ENCODE assay signal across 8 cellular contexts in genomic region chr1:23167353-23168078, GRCh38. TPM values are rescaled to one million over a fixed set of nuclear protein-coding genes. Genes with fewer than 3 reads are reported as not detected.
DNase-seq lines count a peak whose midpoint lies in the region; ATAC-seq, FAIRE-seq and TF ChIP-seq lines count a peak whose summit lies in the region.

No MANE protein-coding gene starts in this region.

- H3K4me1 ChIP-seq in endothelial cell of umbilical vein (ENCODE audit: control insufficient read depth, extremely low read depth, insufficient read depth, low read length) (peaks cover 33% of the 10 kb centered on the region), mucosa of descending colon (ENCODE audit: low read depth) (peaks cover 36% of the 10 kb centered on the region), thoracic aorta (ENCODE audit: control insufficient read depth in 1 of 2, low read depth in 2 of 2) (peaks cover 26 to 43% of the 10 kb centered on the region in 2 donors)

- TSS peak; percentile 25 for BruUV-seq in endothelial cell of umbilical vein (replicated peaks; lab: Mats Ljungman, UMichigan)

- H3K9me1 ChIP-seq in endothelial cell of umbilical vein (replicated peaks; ENCODE audit: control insufficient read depth, extremely low read depth, insufficient read depth, low read length), result no peaks in the 10 kb centered on the region

- H3K9me3 ChIP-seq in endothelial cell of umbilical vein (replicated peaks; ENCODE audit: control insufficient read depth, insufficient read depth, low read length) (no peaks in the 10 kb centered on the region), mucosa of descending colon (no peaks in the 10 kb centered on the region), thoracic aorta (no peaks in the 10 kb centered on the region)

- peak overlapping the region; percentile 71 for H3K9ac ChIP-seq in endothelial cell of umbilical vein (replicated peaks; ENCODE audit: extremely low read depth, insufficient read depth, low read length)

- CTCF ChIA-PET in endothelial cell of umbilical vein (lab: Charles Lee), result interaction anchor here (2.8 to 13.1 kb wide), 4 partner anchors 12 to 73 kb away, joined by 11 to 129 read pairs (median 59); no protein-coding TSS in a partner anchor

- ATAC-seq in mucosa of descending colon, result peak; percentile 51
- ATAC-seq in thoracic aorta (ENCODE audit: insufficient number of reproducible peaks, low FRiP score, low read depth), result no peak

- H3K4me3 ChIP-seq in endothelial cell of umbilical vein (replicated peaks in 1 of 3; ENCODE audit: insufficient read depth in 1 of 3, low read depth in 1 of 3, low read length in 3 of 3) (peak overlapping the region; percentile 84 to 95 (median 93)), mucosa of descending colon (peak overlapping the region; percentile 65), thoracic aorta (peak overlapping the region; percentile 97)

- H3K27ac ChIP-seq in endothelial cell of umbilical vein (ENCODE audit: insufficient read depth, low read depth, low read length) (peak overlapping the region; percentile 59), thoracic aorta (peak overlapping the region; percentile 79 to 82)

- H3K79me2 ChIP-seq in endothelial cell of umbilical vein (ENCODE audit: control insufficient read depth, insufficient read depth, low read length), result peaks cover 57% of the 10 kb centered on the region

- no peak overlapping the region for H2AFZ ChIP-seq in endothelial cell of umbilical vein (ENCODE audit: low read depth, low read length)

- H3K36me3 ChIP-seq in endothelial cell of umbilical vein (ENCODE audit: control insufficient read depth in 2 of 2, extremely low read depth in 1 of 2, insufficient read depth in 2 of 2, low read length in 2 of 2) (no peaks in the 10 kb centered on the region), mucosa of descending colon (ENCODE audit: low read depth) (no peaks in the 10 kb centered on the region), thoracic aorta (no peaks in the 10 kb centered on the region)

- DNase-seq in NCI-H2227 (lab: John Stamatoyannopoulos, UW; ENCODE audit: unreplicated experiment) (peak; percentile 52), NCI-H2227 treated with DMSO at 0.1 percent for 48 hours (lab: John Stamatoyannopoulos, UW) (no peak), NAMALWA (ENCODE audit: low spot score) (peak; percentile 71), activated T-cell treated with anti-CD3 and anti-CD28 coated beads for 24 hours (ENCODE audit: low read depth) (peak; percentile 23), endothelial cell of umbilical vein (ENCODE audit: low read depth, low spot score) (peak; percentile 48), mucosa of descending colon (peak; percentile 63 to 78 (median 69)), thoracic aorta (ENCODE audit: low spot score) (no peak), globus pallidus (ENCODE audit: low spot score) (no peak)

- TF ChIP-seq CTCF in endothelial cell of umbilical vein (IDR thresholded peaks at IDR 0.05; ENCODE audit: extremely low read depth in 1 of 2, insufficient read depth in 1 of 2, low read depth in 1 of 2, low read length in 2 of 2) (no peak), mucosa of descending colon (IDR thresholded peaks at IDR 0.05) (no peak), thoracic aorta (IDR thresholded peaks at IDR 0.05) (no peak)

- intact Hi-C loops in endothelial cell of umbilical vein (cut with micrococcal nuclease), result loop anchor here (1.0 to 2.0 kb wide), 6 partner anchors 10 to 317 kb away; partner anchors contain the start of gene ASAP3
- intact Hi-C loops in mucosa of descending colon (cut with DNase I, micrococcal nuclease), result loop anchor here in 1 of 2 donors (5.0 kb wide), 1 partner anchor 65 kb away; no protein-coding TSS in a partner anchor

- H3K27me3 ChIP-seq in endothelial cell of umbilical vein (ENCODE audit: control insufficient read depth in 2 of 2, insufficient read depth in 2 of 2, low read length in 2 of 2), result no peaks in the 10 kb centered on the region
- no peaks in the 10 kb centered on the region for H3K27me3 ChIP-seq in thoracic aorta (replicated peaks; ENCODE audit: insufficient read depth)

- peaks cover 13% of the 10 kb centered on the region for H4K20me1 ChIP-seq in endothelial cell of umbilical vein (replicated peaks; ENCODE audit: control insufficient read depth, extremely low read depth, insufficient read depth, low read length)

- TF ChIP-seq POLR2A in endothelial cell of umbilical vein (IDR thresholded peaks at IDR 0.05; ENCODE audit: low read depth, low read length), result peak; percentile 51

- FAIRE-seq in endothelial cell of umbilical vein (lab: Jason Lieb, UNC), result peak; percentile 38

- POLR2A ChIA-PET in endothelial cell of umbilical vein (lab: Charles Lee), result interaction anchor here (0.7 to 3.6 kb wide), 7 partner anchors 9 to 69 kb away, joined by 3 to 13 read pairs (median 6); no protein-coding TSS in a partner anchor

- H3K4me2 ChIP-seq in endothelial cell of umbilical vein (ENCODE audit: insufficient read depth, low read length), result peak overlapping the region; percentile 73

- dilution Hi-C loops in endothelial cell of umbilical vein (cut with MboI; ENCODE audit: extremely low pct_ligation_motif_present, low sequenced_read_pairs), result no loop called here

TF ChIP-seq in endothelial cell of umbilical vein, 7 proteins besides CTCF, POLR2A, EP300 and RAD21:
- TF ChIP-seq EZH2 (IDR thresholded peaks at IDR 0.05; ENCODE audit: borderline replicate concordance, low read depth, low read length, severe bottlenecking) (no peak), MYC (IDR thresholded peaks at IDR 0.05; ENCODE audit: low read depth, low read length) (no peak), MAX (IDR thresholded peaks at IDR 0.05; ENCODE audit: insufficient read depth, insufficient read length) (no peak), FOS (IDR thresholded peaks at IDR 0.05; ENCODE audit: borderline replicate concordance, insufficient read depth, low read length) (no peak), POLR2AphosphoS5 (IDR thresholded peaks at IDR 0.05; ENCODE audit: insufficient read depth, low read depth, low read length) (peak; percentile 32), GATA2 (IDR thresholded peaks at IDR 0.05; ENCODE audit: insufficient read depth, insufficient read length, low read depth, low read length) (no peak), JUN (IDR thresholded peaks at IDR 0.05; ENCODE audit: borderline replicate concordance, insufficient read depth, insufficient read length, low read depth) (no peak)

RNA-seq across cellular contexts. Expression of gene LUZP1, which starts 1.1 kb away (rescaled TPM):
- 82.4 and 92.3 TPM in 2 replicates for total RNA-seq in endothelial cell of umbilical vein
- 24.0 and 26.3 TPM in 2 replicates for polyA plus RNA-seq in endothelial cell of umbilical vein
- 27.7 and 27.9 TPM in 2 replicates for polyA plus RNA-seq in endothelial cell of umbilical vein (2011; cell fraction: cytosol; rRNA removed)
- polyA plus RNA-seq in endothelial cell of umbilical vein (2011; cell fraction: nucleus; rRNA removed), result 51.3 and 61.7 TPM in 2 replicates
- 48.4 and 60.7 TPM in 2 replicates for polyA plus RNA-seq in endothelial cell of umbilical vein (2012)
- polyA minus RNA-seq in endothelial cell of umbilical vein, result 84.2 and 92.3 TPM in 2 replicates
- 12.7 TPM for polyA minus RNA-seq in endothelial cell of umbilical vein (2011; cell fraction: cytosol; rRNA and poly(A)+ RNA removed)
- polyA minus RNA-seq in endothelial cell of umbilical vein (2011; cell fraction: nucleus; rRNA and poly(A)+ RNA removed), result 58.7 and 84.7 TPM in 2 replicates
- 10 to 100 TPM; 48.4 to 57.7 (median 52.0) TPM for total RNA-seq in mucosa of descending colon
- 10 to 100 TPM; 17.9 to 38.4 TPM for total RNA-seq in thoracic aorta

RNA-seq across cellular contexts. Expression of gene HTR1D, which starts 49.8 kb away (rescaled TPM):
- total RNA-seq in endothelial cell of umbilical vein (1.5 and 2.2 TPM in 2 replicates), mucosa of descending colon (under 1 TPM in 1 of 3 donors, not detected in 2; 0.47 TPM), thoracic aorta (not detected)
- polyA plus RNA-seq in endothelial cell of umbilical vein, result 1.9 TPM in 2 replicates
- 1.8 TPM in 2 replicates for polyA plus RNA-seq in endothelial cell of umbilical vein (2011; cell fraction: cytosol; rRNA removed)
- polyA plus RNA-seq in endothelial cell of umbilical vein (2011; cell fraction: nucleus; rRNA removed), result 0.91 and 0.98 TPM in 2 replicates
- polyA plus RNA-seq in endothelial cell of umbilical vein (2012), result 4.3 and 5.4 TPM in 2 replicates
- 0.93 and 1.6 TPM in 2 replicates for polyA minus RNA-seq in endothelial cell of umbilical vein
- 3.3 TPM for polyA minus RNA-seq in endothelial cell of umbilical vein (2011; cell fraction: cytosol; rRNA and poly(A)+ RNA removed)
- 0.96 and 1.1 TPM in 2 replicates for polyA minus RNA-seq in endothelial cell of umbilical vein (2011; cell fraction: nucleus; rRNA and poly(A)+ RNA removed)

Comparison
In these comparisons a context has a peak if more than half of its experiments do, and no peak if none do; other contexts are left out.
1. DNase-seq: peak in NCI-H2227 (single experiment), NAMALWA (single experiment), activated T-cell treated with anti-CD3 and anti-CD28 coated beads for 24 hours (single experiment), endothelial cell of umbilical vein (single experiment) and mucosa of descending colon (3 of 3); none in NCI-H2227 treated with DMSO at 0.1 percent for 48 hours (single experiment), thoracic aorta (single experiment) and globus pallidus (single experiment).
2. Peak in every context shown above with its lines, with median percentiles within 50 percentile points of each other: H3K4me3 ChIP-seq.